In genomic region chr19:54021932-54022331, GRCh38 we compare ENCODE assay signal across 28 cellular contexts. TPM values are rescaled to one million over a fixed set of nuclear protein-coding genes. Genes with fewer than 3 reads are reported as not detected.
DNase-seq lines count a peak whose midpoint lies in the region; ATAC-seq, FAIRE-seq and TF ChIP-seq lines count a peak whose summit lies in the region.
"Had no signal": no experiment of that assay in that cellular context is flagged by ENCODE, and none has a peak within 500 bp of the region (broad histone marks: within the 10 kb centered on the region; RNA-seq: fewer than 3 reads in every experiment).

No MANE protein-coding gene starts in this region.

- H3K4me1 Mint-ChIP-seq in HFFc6 (ENCODE audit: low read depth) = peaks cover 63% of the 10 kb centered on the region
- H3K4me1 Mint-ChIP-seq: IgD-negative memory B cell had no signal

- CTCF ChIA-PET in HepG2 (lab: Yijun Ruan, JAX; ENCODE audit: low intra/inter-chr PET ratio, low total read pairs) = interaction anchor here (1.2 kb wide), 1 partner anchor 180 kb away, joined by 3 read pairs; no protein-coding TSS in a partner anchor

- H4K20me1 ChIP-seq in HepG2 (ENCODE audit: insufficient read depth, low read length) = no peaks in the 10 kb centered on the region

- H3K36me3 ChIP-seq in HepG2 (replicated peaks in 1 of 2; ENCODE audit: control insufficient read depth in 1 of 2, insufficient read depth in 2 of 2, low read length in 2 of 2) (no peaks in the 10 kb centered on the region), right lobe of liver (no peaks in the 10 kb centered on the region), SJSA1 (no peaks in the 10 kb centered on the region)
- H3K36me3 ChIP-seq: Peyer's patch had no signal

- H3K4me2 ChIP-seq in HepG2 (ENCODE audit: low read depth, low read length) = peak overlapping the region; percentile 77
- H3K4me2 ChIP-seq: KMS-11 had no signal

- H3K4me3 Mint-ChIP-seq in HFFc6 = no peak overlapping the region
- H3K4me3 Mint-ChIP-seq: CD4-positive, alpha-beta T cell; IgD-negative memory B cell had no signal

- TF ChIP-seq POLR2A in HepG2 (IDR thresholded peaks at IDR 0.05; ENCODE audit: insufficient read depth in 1 of 2, low read depth in 2 of 2, low read length in 2 of 2) (no peak), right lobe of liver (IDR thresholded peaks at IDR 0.05) (no peak)

- no peak for TF ChIP-seq RAD21 in HepG2 (CRISPR knock-in tag; IDR thresholded peaks at IDR 0.05)

- H3K4me3 ChIP-seq in HepG2 (replicated peaks in 1 of 3; ENCODE audit: insufficient read depth in 1 of 3, low read depth in 2 of 3, low read length in 3 of 3) = peak overlapping the region in 2 of 3 experiments; percentile 21 to 43; a peak in 3 of 6 replicates
- H3K4me3 ChIP-seq in right lobe of liver = no peak overlapping the region
- no peak overlapping the region for H3K4me3 ChIP-seq in SJSA1
- H3K4me3 ChIP-seq: Peyer's patch had no signal

- H3K27me3 Mint-ChIP-seq in HFFc6 (ENCODE audit: insufficient read depth) = peaks cover 10% of the 10 kb centered on the region

- H3K36me3 Mint-ChIP-seq in HFFc6 (ENCODE audit: low read depth) = peaks cover 9% of the 10 kb centered on the region; the same call in 1 of the 2 replicates
- H3K36me3 Mint-ChIP-seq in activated naive CD4-positive, alpha-beta T cell treated with anti-CD3 and anti-CD28 coated beads, Interleukin-2, amount 50 U/mL, for 72 hours = no peaks in the 10 kb centered on the region

- H3K27me3 ChIP-seq in HepG2 (ENCODE audit: control insufficient read depth in 1 of 2, insufficient read depth in 2 of 2, low read length in 2 of 2) (peaks cover 2 to 3% of the 10 kb centered on the region in 2 experiments; a peak in 1 of 5 replicates), right lobe of liver (peaks cover 0 to 5% of the 10 kb centered on the region in 2 donors), SJSA1 (replicated peaks) (no peaks in the 10 kb centered on the region)
- H3K27me3 ChIP-seq: Peyer's patch had no signal

- no peak overlapping the region for H2AFZ ChIP-seq in HepG2 (ENCODE audit: low read length)

- H3K9me3 Mint-ChIP-seq in HFFc6 = peaks cover 5% of the 10 kb centered on the region; the same call in 1 of the 2 replicates
- no peaks in the 10 kb centered on the region for H3K9me3 Mint-ChIP-seq in activated naive CD4-positive, alpha-beta T cell treated with anti-CD3 and anti-CD28 coated beads, Interleukin-2, amount 50 U/mL, for 72 hours
- H3K9me3 Mint-ChIP-seq: CD4-positive, alpha-beta T cell had no signal

- no peak for TF ChIP-seq EP300 in HepG2 (IDR thresholded peaks at IDR 0.05; ENCODE audit: low read depth in 2 of 2, low read length in 2 of 2)
- no peak for TF ChIP-seq EP300 in HepG2 (CRISPR knock-in tag; IDR thresholded peaks at IDR 0.05; ENCODE audit: borderline replicate concordance)

- no TSS peak for BruUV-seq in HepG2 (replicated peaks; lab: Mats Ljungman, UMichigan)

- H3K27ac Mint-ChIP-seq in HFFc6 = peak overlapping the region; percentile 11; the same call in 1 of the 2 replicates
- no peak overlapping the region for H3K27ac Mint-ChIP-seq in activated naive CD4-positive, alpha-beta T cell treated with anti-CD3 and anti-CD28 coated beads, Interleukin-2, amount 50 U/mL, for 72 hours
- H3K27ac Mint-ChIP-seq: CD4-positive, alpha-beta T cell; IgD-negative memory B cell had no signal

- POLR2A ChIA-PET in HepG2 (lab: Yijun Ruan, JAX) = interaction anchor here (1.0 kb wide), 1 partner anchor 156 kb away, joined by 3 read pairs; no protein-coding TSS in a partner anchor

- peaks cover 43% of the 10 kb centered on the region for H3K4me1 ChIP-seq in HepG2 (ENCODE audit: insufficient read depth, low read length)
- H3K4me1 ChIP-seq in right lobe of liver = no peaks in the 10 kb centered on the region
- H3K4me1 ChIP-seq in SJSA1 (replicated peaks) = peaks cover 52% of the 10 kb centered on the region
- H3K4me1 ChIP-seq: Peyer's patch had no signal

- intact Hi-C loops in HepG2 (cut with micrococcal nuclease; ENCODE audit: unreplicated experiment) = loop anchor here (5.0 kb wide), 2 partner anchors 115 to 230 kb away; partner anchors contain the start of gene CACNG7
- intact Hi-C loops in right lobe of liver (cut with DNase I) = loop anchor here (10.0 kb wide), 2 partner anchors 167 to 177 kb away; no protein-coding TSS in a partner anchor

- TF ChIP-seq CTCF in HepG2 (CRISPR knock-in tag; IDR thresholded peaks at IDR 0.05) (no peak), right lobe of liver (IDR thresholded peaks at IDR 0.05) (no peak), HFFc6 (IDR thresholded peaks at IDR 0.05) (no peak)

- FAIRE-seq in HepG2 (lab: Jason Lieb, UNC) = peak; percentile 61
- FAIRE-seq: GM12891 had no signal

- no peaks in the 10 kb centered on the region for H3K79me2 ChIP-seq in HepG2 (ENCODE audit: insufficient read depth, low read length)

- ATAC-seq in HepG2 (peak; percentile 60), right lobe of liver (no peak), HG02623 (IDR thresholded peaks at IDR 0.05; ENCODE audit: unreplicated experiment) (no peak), HG03460 (IDR thresholded peaks at IDR 0.05; ENCODE audit: unreplicated experiment) (no peak)
- no peak for ATAC-seq in activated naive CD4-positive, alpha-beta T cell treated with anti-CD3 and anti-CD28 coated beads, Interleukin-2, amount 50 U/mL, for 72 hours
- ATAC-seq: HCT116, SK-N-SH treated with all-trans-retinoic acid at 6 μM for 48 hours had no signal

- no peak overlapping the region for H3K9ac ChIP-seq in HepG2 (ENCODE audit: insufficient read depth, low read depth, low read length)
- H3K9ac ChIP-seq: KMS-11 had no signal

- in situ Hi-C loops in HepG2 (cut with HindIII; ENCODE audit: extremely low pct_ligation_motif_present, low pct_unique_long_range_greater_than_20kb) = loop anchor here (10.0 kb wide), 2 partner anchors 117 to 217 kb away; partner anchors contain the start of gene CACNG7

- DNase-seq in HepG2 (ENCODE audit: low spot score) = peak; percentile 52
- DNase-seq in right lobe of liver = no peak
- no peak for DNase-seq in HFFc6
- DNase-seq in SJSA1 (ENCODE audit: low read depth in 1 of 2, low spot score in 2 of 2) = no peak
- no peak for DNase-seq in activated naive CD4-positive, alpha-beta T cell treated with anti-CD3 and anti-CD28 coated beads, Interleukin-2, amount 50 U/mL, for 72 hours (ENCODE audit: low spot score in 2 of 2)
- DNase-seq: CD4-positive, alpha-beta T cell; COR-L47; DMS 273 treated with DMSO at 0.1 percent for 48 hours; DMS79 treated with DMSO at 0.1 percent for 48 hours; GF-D8; GOT3; MM.1S; NCI-H1417; NCI-H1694; NCI-H2029 treated with DMSO at 0.1 percent for 48 hours; NCI-H2227 treated with DMSO at 0.1 percent for 48 hours; NCI-H69; Peyer's patch had no signal

- WGBS in HepG2 (ENCODE audit: low lambda C conversion rate) = 15% methylated on average over 9 of the region's 13 CpGs
- 76% methylated on average over 5 of the region's 13 CpGs for WGBS in right lobe of liver (ENCODE audit: insufficient coverage, low coverage, low lambda C conversion rate, missing lambda C conversion rate)

- H3K9me3 ChIP-seq in HepG2 (ENCODE audit: low read length) (no peaks in the 10 kb centered on the region), right lobe of liver (no peaks in the 10 kb centered on the region), SJSA1 (replicated peaks) (peaks cover 8% of the 10 kb centered on the region)
- H3K9me3 ChIP-seq: Peyer's patch had no signal

- H3K27ac ChIP-seq in HepG2 (ENCODE audit: extremely low read length, insufficient read depth, low read length) (no peak overlapping the region), right lobe of liver (no peak overlapping the region), SJSA1 (peak overlapping the region; percentile 60)
- H3K27ac ChIP-seq: 22Rv1, KMS-11, Peyer's patch had no signal

RNA-seq across cellular contexts. Expression of gene CACNG6, which starts 30.5 kb away (rescaled TPM):
- total RNA-seq in HepG2 (2016; rRNA removed; fragmentation: Illumina TruSeq; extraction: Trizol) (not detected in 2 replicates), right lobe of liver (not detected)
- not detected in 2 replicates for total RNA-seq in HepG2 (2016; cell fraction: cytosol; rRNA removed; fragmentation: Illumina TruSeq; extraction: Trizol; ENCODE audit: low read depth)
- not detected in 2 replicates for total RNA-seq in HepG2 (2016; cell fraction: insoluble cytoplasmic fraction; rRNA removed; fragmentation: Illumina TruSeq; extraction: Trizol)
- not detected in 2 replicates for total RNA-seq in HepG2 (2016; cell fraction: membrane; rRNA removed; fragmentation: Illumina TruSeq; extraction: Trizol)
- not detected in 2 replicates for total RNA-seq in HepG2 (2016; cell fraction: nucleus; rRNA removed; fragmentation: Illumina TruSeq; extraction: Trizol)
- polyA plus RNA-seq in HepG2 (2011; rRNA removed) = not detected in 2 replicates
- 0.03 TPM in 1 of 2 replicates, not detected in the other for polyA plus RNA-seq in HepG2 (2011; cell fraction: cytosol; rRNA removed)
- not detected in 2 replicates for polyA plus RNA-seq in HepG2 (2011; cell fraction: nucleus; rRNA removed)
- polyA plus RNA-seq in HepG2 (2012) = not detected in 2 replicates
- polyA plus RNA-seq in HepG2 (2016; cell fraction: cytosol; fragmentation: Illumina TruSeq; extraction: Trizol; ENCODE audit: low read depth) = not detected in 2 replicates
- polyA plus RNA-seq in HepG2 (2016; cell fraction: insoluble cytoplasmic fraction; fragmentation: Illumina TruSeq; extraction: Trizol; ENCODE audit: low read depth) = not detected in 2 replicates
- not detected in 2 replicates for polyA plus RNA-seq in HepG2 (2016; cell fraction: membrane; fragmentation: Illumina TruSeq; extraction: Trizol; ENCODE audit: low read depth)
- polyA plus RNA-seq in HepG2 (2016; cell fraction: nucleus; fragmentation: Illumina TruSeq; extraction: Trizol; ENCODE audit: insufficient read depth, low read depth) = not detected in 2 replicates
- 0.14 TPM in 1 of 2 replicates, not detected in the other for polyA minus RNA-seq in HepG2 (2011; rRNA and poly(A)+ RNA removed; ENCODE audit: low replicate concordance)
- polyA minus RNA-seq in HepG2 (2011; cell fraction: cytosol; rRNA and poly(A)+ RNA removed) = not detected in 2 replicates
- polyA minus RNA-seq in HepG2 (2011; cell fraction: nucleus; rRNA and poly(A)+ RNA removed) = not detected in 2 replicates
- not detected for total RNA-seq in HFFc6 (2021; fragmentation: NEBNext Ultra II Directional; extraction: Animal tissue kit (Norgen Biotek cat#: 25700))
- total RNA-seq in SJSA1 (2014; rRNA removed; shearing (Covaris generic)) = 0.11 TPM in 1 of 2 replicates, not detected in the other
- total RNA-seq in activated naive CD4-positive, alpha-beta T cell treated with anti-CD3 and anti-CD28 coated beads, Interleukin-2, amount 50 U/mL, for 72 hours = not detected
- total RNA-seq: CD4-positive, alpha-beta T cell; Peyer's patch had no signal
- polyA plus RNA-seq: IgD-negative memory B cell had no signal

RNA-seq across cellular contexts. Expression of gene VSTM1, which starts 41.8 kb away (rescaled TPM):
- total RNA-seq in HepG2 (2016; rRNA removed; fragmentation: Illumina TruSeq; extraction: Trizol) (not detected in 2 replicates), right lobe of liver (under 1 TPM in 1 of 6 experiments, not detected in 5; 0.37 TPM)
- not detected in 2 replicates for total RNA-seq in HepG2 (2016; cell fraction: cytosol; rRNA removed; fragmentation: Illumina TruSeq; extraction: Trizol; ENCODE audit: low read depth)
- total RNA-seq in HepG2 (2016; cell fraction: insoluble cytoplasmic fraction; rRNA removed; fragmentation: Illumina TruSeq; extraction: Trizol) = not detected in 2 replicates
- not detected in 2 replicates for total RNA-seq in HepG2 (2016; cell fraction: membrane; rRNA removed; fragmentation: Illumina TruSeq; extraction: Trizol)
- total RNA-seq in HepG2 (2016; cell fraction: nucleus; rRNA removed; fragmentation: Illumina TruSeq; extraction: Trizol) = not detected in 2 replicates
- polyA plus RNA-seq in HepG2 (2011; rRNA removed) = not detected in 2 replicates
- polyA plus RNA-seq in HepG2 (2011; cell fraction: cytosol; rRNA removed) = not detected in 2 replicates
- not detected in 2 replicates for polyA plus RNA-seq in HepG2 (2011; cell fraction: nucleus; rRNA removed)
- polyA plus RNA-seq in HepG2 (2012) = not detected in 2 replicates
- not detected in 2 replicates for polyA plus RNA-seq in HepG2 (2016; cell fraction: cytosol; fragmentation: Illumina TruSeq; extraction: Trizol; ENCODE audit: low read depth)
- polyA plus RNA-seq in HepG2 (2016; cell fraction: insoluble cytoplasmic fraction; fragmentation: Illumina TruSeq; extraction: Trizol; ENCODE audit: low read depth) = not detected in 2 replicates
- not detected in 2 replicates for polyA plus RNA-seq in HepG2 (2016; cell fraction: membrane; fragmentation: Illumina TruSeq; extraction: Trizol; ENCODE audit: low read depth)
- not detected in 2 replicates for polyA plus RNA-seq in HepG2 (2016; cell fraction: nucleus; fragmentation: Illumina TruSeq; extraction: Trizol; ENCODE audit: insufficient read depth, low read depth)
- polyA minus RNA-seq in HepG2 (2011; rRNA and poly(A)+ RNA removed; ENCODE audit: low replicate concordance) = not detected in 2 replicates
- not detected in 2 replicates for polyA minus RNA-seq in HepG2 (2011; cell fraction: cytosol; rRNA and poly(A)+ RNA removed)
- polyA minus RNA-seq in HepG2 (2011; cell fraction: nucleus; rRNA and poly(A)+ RNA removed) = not detected in 2 replicates
- total RNA-seq in HFFc6 (2021; fragmentation: NEBNext Ultra II Directional; extraction: Animal tissue kit (Norgen Biotek cat#: 25700)) = 1 to 10 TPM in 4 of 6 experiments, not detected in 2; 1.5 to 2.0 (median 1.8) TPM
- not detected in 2 replicates for total RNA-seq in SJSA1 (2014; rRNA removed; shearing (Covaris generic))
- not detected for total RNA-seq in activated naive CD4-positive, alpha-beta T cell treated with anti-CD3 and anti-CD28 coated beads, Interleukin-2, amount 50 U/mL, for 72 hours
- total RNA-seq: CD4-positive, alpha-beta T cell; NCI-H460; Peyer's patch had no signal
- polyA plus RNA-seq: BJ, IgD-negative memory B cell had no signal

RNA-seq across cellular contexts. Expression of gene CACNG8, which starts 59.2 kb away (rescaled TPM):
- total RNA-seq in HepG2 (2016; rRNA removed; fragmentation: Illumina TruSeq; extraction: Trizol) (not detected in 2 replicates), right lobe of liver (under 1 TPM in 1 of 6 experiments, not detected in 5; 0.02 TPM)
- total RNA-seq in HepG2 (2016; cell fraction: cytosol; rRNA removed; fragmentation: Illumina TruSeq; extraction: Trizol; ENCODE audit: low read depth) = not detected in 2 replicates
- not detected in 2 replicates for total RNA-seq in HepG2 (2016; cell fraction: insoluble cytoplasmic fraction; rRNA removed; fragmentation: Illumina TruSeq; extraction: Trizol)
- not detected in 2 replicates for total RNA-seq in HepG2 (2016; cell fraction: membrane; rRNA removed; fragmentation: Illumina TruSeq; extraction: Trizol)
- total RNA-seq in HepG2 (2016; cell fraction: nucleus; rRNA removed; fragmentation: Illumina TruSeq; extraction: Trizol) = not detected in 2 replicates
- not detected in 2 replicates for polyA plus RNA-seq in HepG2 (2011; rRNA removed)
- not detected in 2 replicates for polyA plus RNA-seq in HepG2 (2011; cell fraction: cytosol; rRNA removed)
- polyA plus RNA-seq in HepG2 (2011; cell fraction: nucleus; rRNA removed) = not detected in 2 replicates
- not detected in 2 replicates for polyA plus RNA-seq in HepG2 (2012)
- not detected in 2 replicates for polyA plus RNA-seq in HepG2 (2016; cell fraction: cytosol; fragmentation: Illumina TruSeq; extraction: Trizol; ENCODE audit: low read depth)
- polyA plus RNA-seq in HepG2 (2016; cell fraction: insoluble cytoplasmic fraction; fragmentation: Illumina TruSeq; extraction: Trizol; ENCODE audit: low read depth) = not detected in 2 replicates
- polyA plus RNA-seq in HepG2 (2016; cell fraction: membrane; fragmentation: Illumina TruSeq; extraction: Trizol; ENCODE audit: low read depth) = not detected in 2 replicates
- not detected in 2 replicates for polyA plus RNA-seq in HepG2 (2016; cell fraction: nucleus; fragmentation: Illumina TruSeq; extraction: Trizol; ENCODE audit: insufficient read depth, low read depth)
- polyA minus RNA-seq in HepG2 (2011; rRNA and poly(A)+ RNA removed; ENCODE audit: low replicate concordance) = 0.09 TPM in 1 of 2 replicates, not detected in the other
- polyA minus RNA-seq in HepG2 (2011; cell fraction: cytosol; rRNA and poly(A)+ RNA removed) = not detected in 2 replicates
- polyA minus RNA-seq in HepG2 (2011; cell fraction: nucleus; rRNA and poly(A)+ RNA removed) = not detected in 2 replicates
- total RNA-seq in HFFc6 (2021; fragmentation: NEBNext Ultra II Directional; extraction: Animal tissue kit (Norgen Biotek cat#: 25700)) = under 1 TPM; 0.09 to 0.48 (median 0.26) TPM
- total RNA-seq in SJSA1 (2014; rRNA removed; shearing (Covaris generic)) = not detected in 2 replicates
- not detected for total RNA-seq in activated naive CD4-positive, alpha-beta T cell treated with anti-CD3 and anti-CD28 coated beads, Interleukin-2, amount 50 U/mL, for 72 hours
- total RNA-seq: CD4-positive, alpha-beta T cell; Peyer's patch had no signal
- polyA plus RNA-seq: IgD-negative memory B cell had no signal

RNA-seq across cellular contexts. Expression of gene TARM1, which starts 59.2 kb away (rescaled TPM):
- total RNA-seq in HepG2 (2016; rRNA removed; fragmentation: Illumina TruSeq; extraction: Trizol) (not detected in 2 replicates), right lobe of liver (not detected)
- total RNA-seq in HepG2 (2016; cell fraction: cytosol; rRNA removed; fragmentation: Illumina TruSeq; extraction: Trizol; ENCODE audit: low read depth) = not detected in 2 replicates
- total RNA-seq in HepG2 (2016; cell fraction: insoluble cytoplasmic fraction; rRNA removed; fragmentation: Illumina TruSeq; extraction: Trizol) = not detected in 2 replicates
- total RNA-seq in HepG2 (2016; cell fraction: membrane; rRNA removed; fragmentation: Illumina TruSeq; extraction: Trizol) = not detected in 2 replicates
- not detected in 2 replicates for total RNA-seq in HepG2 (2016; cell fraction: nucleus; rRNA removed; fragmentation: Illumina TruSeq; extraction: Trizol)
- not detected in 2 replicates for polyA plus RNA-seq in HepG2 (2011; rRNA removed)
- polyA plus RNA-seq in HepG2 (2011; cell fraction: cytosol; rRNA removed) = not detected in 2 replicates
- polyA plus RNA-seq in HepG2 (2011; cell fraction: nucleus; rRNA removed) = not detected in 2 replicates
- polyA plus RNA-seq in HepG2 (2012) = not detected in 2 replicates
- polyA plus RNA-seq in HepG2 (2016; cell fraction: cytosol; fragmentation: Illumina TruSeq; extraction: Trizol; ENCODE audit: low read depth) = not detected in 2 replicates
- polyA plus RNA-seq in HepG2 (2016; cell fraction: insoluble cytoplasmic fraction; fragmentation: Illumina TruSeq; extraction: Trizol; ENCODE audit: low read depth) = not detected in 2 replicates
- not detected in 2 replicates for polyA plus RNA-seq in HepG2 (2016; cell fraction: membrane; fragmentation: Illumina TruSeq; extraction: Trizol; ENCODE audit: low read depth)
- not detected in 2 replicates for polyA plus RNA-seq in HepG2 (2016; cell fraction: nucleus; fragmentation: Illumina TruSeq; extraction: Trizol; ENCODE audit: insufficient read depth, low read depth)
- not detected in 2 replicates for polyA minus RNA-seq in HepG2 (2011; rRNA and poly(A)+ RNA removed; ENCODE audit: low replicate concordance)
- polyA minus RNA-seq in HepG2 (2011; cell fraction: cytosol; rRNA and poly(A)+ RNA removed) = not detected in 2 replicates
- not detected in 2 replicates for polyA minus RNA-seq in HepG2 (2011; cell fraction: nucleus; rRNA and poly(A)+ RNA removed)
- not detected for total RNA-seq in HFFc6 (2021; fragmentation: NEBNext Ultra II Directional; extraction: Animal tissue kit (Norgen Biotek cat#: 25700))
- total RNA-seq in SJSA1 (2014; rRNA removed; shearing (Covaris generic)) = not detected in 2 replicates
- not detected for total RNA-seq in activated naive CD4-positive, alpha-beta T cell treated with anti-CD3 and anti-CD28 coated beads, Interleukin-2, amount 50 U/mL, for 72 hours
- total RNA-seq: CD4-positive, alpha-beta T cell; NCI-H460; Peyer's patch had no signal
- polyA plus RNA-seq: BJ, IgD-negative memory B cell had no signal

Comparison
In these comparisons a context has a peak if more than half of its experiments do, and no peak if none do; other contexts are left out.
1. H3K4me3 ChIP-seq: peak in HepG2 (2 of 3); none in right lobe of liver (0 of 3) and SJSA1 (single experiment).